Comparison of ENCODE assay signal across 7 cellular contexts in genomic region chr12:93137656-93138612, GRCh38.
A peak's percentile ranks its signal among the peaks of the same experiment; 100 is the strongest.
DNase-seq lines count a peak whose midpoint lies in the region; ATAC-seq and TF ChIP-seq lines count a peak whose summit lies in the region.

No MANE protein-coding gene starts in this region.

- DNase-seq in NCI-H1694 (lab: John Stamatoyannopoulos, UW) = no peak
- DNase-seq in activated CD4-positive, alpha-beta T cell treated with anti-CD3 and anti-CD28 coated beads for 4 hours = no peak
- DNase-seq in T-helper 2 cell treated with Interferon-gamma antibody and Interleukin-4, amounts not matched to agents 5 μg/mL and 100 μg/mL, for 36 hours (ENCODE audit: low spot score) = no peak

- H3K4me3 ChIP-seq in muscle layer of duodenum (ENCODE audit: low read depth in 1 of 2, low read length in 2 of 2) = no peak overlapping the region

- peak; percentile 42 for ATAC-seq in GM18870 (IDR thresholded peaks at IDR 0.05; ENCODE audit: unreplicated experiment)
- peak; percentile 41 for ATAC-seq in HG02884 (IDR thresholded peaks at IDR 0.05; ENCODE audit: unreplicated experiment)

- no peaks in the 10 kb centered on the region for H3K36me3 Mint-ChIP-seq in T-helper 2 cell treated with Interferon-gamma antibody and Interleukin-4, amounts not matched to agents 5 μg/mL and 100 μg/mL, for 36 hours (ENCODE audit: low read depth)

- H3K9me3 Mint-ChIP-seq in T-helper 2 cell treated with Interferon-gamma antibody and Interleukin-4, amounts not matched to agents 5 μg/mL and 100 μg/mL, for 36 hours = no peaks in the 10 kb centered on the region

- H3K27me3 Mint-ChIP-seq in T-helper 2 cell treated with Interferon-gamma antibody and Interleukin-4, amounts not matched to agents 5 μg/mL and 100 μg/mL, for 36 hours (ENCODE audit: low read depth) = peaks cover 3% of the 10 kb centered on the region

- no peaks in the 10 kb centered on the region for H3K36me3 ChIP-seq in muscle layer of duodenum (ENCODE audit: control insufficient read depth in 1 of 2, insufficient read depth in 2 of 2, low read length in 2 of 2)

- no peaks in the 10 kb centered on the region for H3K27me3 ChIP-seq in muscle layer of duodenum (ENCODE audit: low read depth, low read length)

- H3K4me1 Mint-ChIP-seq in T-helper 2 cell treated with Interferon-gamma antibody and Interleukin-4, amounts not matched to agents 5 μg/mL and 100 μg/mL, for 36 hours (ENCODE audit: low read depth) = peaks cover 22% of the 10 kb centered on the region

- H3K27ac ChIP-seq in VCaP (peak overlapping the region; percentile 92), muscle layer of duodenum (ENCODE audit: low read length) (peak overlapping the region; percentile 34)

- H3K4me1 ChIP-seq in muscle layer of duodenum (ENCODE audit: control insufficient read depth in 1 of 2, insufficient read depth in 2 of 2, low read length in 2 of 2) = peaks cover 0 to 17% of the 10 kb centered on the region in 2 donors

- no peak overlapping the region for H3K4me3 Mint-ChIP-seq in T-helper 2 cell treated with Interferon-gamma antibody and Interleukin-4, amounts not matched to agents 5 μg/mL and 100 μg/mL, for 36 hours

- no peak overlapping the region for H3K27ac Mint-ChIP-seq in T-helper 2 cell treated with Interferon-gamma antibody and Interleukin-4, amounts not matched to agents 5 μg/mL and 100 μg/mL, for 36 hours

- no peaks in the 10 kb centered on the region for H3K9me3 ChIP-seq in muscle layer of duodenum (ENCODE audit: control insufficient read depth in 1 of 2, low read length in 2 of 2)

- no peak for TF ChIP-seq CTCF in VCaP (conservative IDR thresholded peaks at IDR 0.05)
